ENCODE assay signal across 10 cellular contexts in the genomic region with DNA sequence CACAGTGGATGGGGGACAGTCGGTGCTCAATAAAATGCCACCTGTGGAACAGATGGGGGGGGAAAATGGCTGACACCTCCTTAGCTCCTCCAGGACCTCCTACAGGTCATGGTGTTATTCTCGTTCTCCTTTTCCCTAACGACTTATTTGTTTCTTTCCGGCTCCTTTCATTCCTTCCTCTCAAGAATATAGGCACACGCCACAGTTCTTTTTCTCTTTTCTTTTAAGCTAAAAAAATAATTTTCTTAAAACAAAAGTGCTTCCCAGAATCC. TPM values are rescaled to one million over a fixed set of nuclear protein-coding genes. Genes with fewer than 3 reads are reported as not detected.
DNase-seq lines count a peak whose midpoint lies in the region; ATAC-seq, FAIRE-seq and TF ChIP-seq lines count a peak whose summit lies in the region.
"Had no signal": no experiment of that assay in that cellular context is flagged by ENCODE, and none has a peak within 500 bp of the region (broad histone marks: within the 10 kb centered on the region; RNA-seq: fewer than 3 reads in every experiment).

No MANE protein-coding gene starts in this region.

- no peak overlapping the region for H3K9ac ChIP-seq in GM23248

- CTCF ChIA-PET in PC-9 (lab: Charles Lee), result no interaction called here

- intact Hi-C loops in PC-9 (cut with micrococcal nuclease; ENCODE audit: unreplicated experiment) (loop anchor here (2.0 kb wide), 1 partner anchor 41 kb away; a partner anchor contains a TSS), sigmoid colon (cut with DNase I) (loop anchor here (2.0 to 10.0 kb wide), 4 partner anchors 41 to 575 kb away; a partner anchor contains a TSS)

- no peaks in the 10 kb centered on the region for H3K9me2 ChIP-seq in GM23248 (ENCODE audit: insufficient read depth)
- H3K9me2 ChIP-seq in PC-9 (ENCODE audit: insufficient read depth), result no peaks in the 10 kb centered on the region

- WGBS in GM23248 (ENCODE audit: low coverage in 1 of 2, low lambda C conversion rate in 2 of 2, missing lambda C conversion rate in 2 of 2), 2 experiments, result 85 to 87% methylated on average over 5 of the region's 5 CpGs
- WGBS in esophagus, 2 donors, result 79 to 87% methylated on average over 5 of the region's 5 CpGs
- WGBS in sigmoid colon, 2 donors, result 67 to 79% methylated on average over 5 of the region's 5 CpGs

- H3K27ac ChIP-seq in GM23248, result no peak overlapping the region
- no peak overlapping the region for H3K27ac ChIP-seq in PC-9
- peak overlapping the region; percentile 3 to 83 for H3K27ac ChIP-seq in esophagus (ENCODE audit: low read depth in 2 of 2, low read length in 1 of 2)
- peak overlapping the region; percentile 82 to 90 (median 88) for H3K27ac ChIP-seq in sigmoid colon
- H3K27ac ChIP-seq: SK-N-MC had no signal

- TF ChIP-seq POLR2A in sigmoid colon (IDR thresholded peaks at IDR 0.05), result no peak
- TF ChIP-seq POLR2A in GM18505 (IDR thresholded peaks at IDR 0.05; ENCODE audit: borderline replicate concordance, extremely low read depth, insufficient read depth, insufficient read length), result no peak

- BruUV-seq in PC-9 (replicated peaks; lab: Mats Ljungman, UMichigan), result no TSS peak

- no peaks in the 10 kb centered on the region for H4K20me1 ChIP-seq in GM23248 (ENCODE audit: insufficient read depth)
- no peaks in the 10 kb centered on the region for H4K20me1 ChIP-seq in PC-9 (ENCODE audit: insufficient read depth)

- TF ChIP-seq EP300 in sigmoid colon (IDR thresholded peaks at IDR 0.05), result no peak

- H2AFZ ChIP-seq in GM23248 (0 out of 2 replicates have a peak overlapping the region, but pooled peaks have one; percentile 98), PC-9 (no peak overlapping the region)

- H3F3A ChIP-seq in GM23248 (ENCODE audit: insufficient read depth), result no peaks in the 10 kb centered on the region
- no peaks in the 10 kb centered on the region for H3F3A ChIP-seq in PC-9 (ENCODE audit: insufficient read depth, low read depth)

- H3K36me3 ChIP-seq in GM23248 (ENCODE audit: low read depth), result no peaks in the 10 kb centered on the region
- no peaks in the 10 kb centered on the region for H3K36me3 ChIP-seq in PC-9 (ENCODE audit: low read depth)
- H3K36me3 ChIP-seq in esophagus (ENCODE audit: control insufficient read depth in 2 of 2, insufficient read depth in 2 of 2, low read length in 1 of 2), result no peaks in the 10 kb centered on the region
- H3K36me3 ChIP-seq in sigmoid colon, result no peaks in the 10 kb centered on the region

- H3K4me2 ChIP-seq in GM23248 (ENCODE audit: unreplicated experiment) (no peak overlapping the region), PC-9 (peak overlapping the region; percentile 99; the same call in 1 of the 2 replicates)

- in situ Hi-C loops in GM23248 (cut with MboI), result no loop called here

- no peaks in the 10 kb centered on the region for H3K79me2 ChIP-seq in GM23248 (ENCODE audit: insufficient read depth)
- no peaks in the 10 kb centered on the region for H3K79me2 ChIP-seq in PC-9 (ENCODE audit: low read depth)

- no peak for FAIRE-seq in RCC 7860 (lab: Jason Lieb, UNC)

- H3K9me3 ChIP-seq in GM23248 (ENCODE audit: low read depth), result no peaks in the 10 kb centered on the region
- H3K9me3 ChIP-seq in PC-9 (ENCODE audit: insufficient read depth, low read depth), result no peaks in the 10 kb centered on the region
- no peaks in the 10 kb centered on the region for H3K9me3 ChIP-seq in esophagus (ENCODE audit: control insufficient read depth in 2 of 2, insufficient read depth in 1 of 2, low read depth in 1 of 2, low read length in 1 of 2)
- no peaks in the 10 kb centered on the region for H3K9me3 ChIP-seq in sigmoid colon

- TF ChIP-seq CTCF in PC-9 (conservative IDR thresholded peaks at IDR 0.05) (no peak), sigmoid colon (IDR thresholded peaks at IDR 0.05) (no peak)

- POLR2A ChIA-PET in PC-9 (lab: Charles Lee; ENCODE audit: unreplicated experiment), result no interaction called here

- H3K4me1 ChIP-seq in GM23248 (ENCODE audit: insufficient read depth) (no peaks in the 10 kb centered on the region), PC-9 (replicated peaks; ENCODE audit: insufficient read depth) (no peaks in the 10 kb centered on the region), esophagus (ENCODE audit: control insufficient read depth in 2 of 2, insufficient read depth in 2 of 2, low read length in 1 of 2) (peaks cover 0 to 9% of the 10 kb centered on the region in 2 donors), sigmoid colon (peaks cover 0 to 21% (median 17%) of the 10 kb centered on the region in 4 donors)

- H3K4me3 ChIP-seq in GM23248 (no peak overlapping the region), PC-9 (no peak overlapping the region), esophagus (ENCODE audit: low read depth in 1 of 2, low read length in 2 of 2) (peak overlapping the region in 1 of 2 donors; percentile 70), sigmoid colon (no peak overlapping the region)

- H3K27me3 ChIP-seq in GM23248 (replicated peaks; ENCODE audit: insufficient read depth) (no peaks in the 10 kb centered on the region), PC-9 (ENCODE audit: insufficient read depth, low read depth) (no peaks in the 10 kb centered on the region), esophagus (ENCODE audit: control insufficient read depth in 1 of 2, insufficient read depth in 2 of 2, low read length in 2 of 2) (no peaks in the 10 kb centered on the region), sigmoid colon (no peaks in the 10 kb centered on the region)

- ATAC-seq in GM19467 (IDR thresholded peaks at IDR 0.05; ENCODE audit: unreplicated experiment), result no peak
- no peak for ATAC-seq in GM18505 (IDR thresholded peaks at IDR 0.05; ENCODE audit: unreplicated experiment)

- DNase-seq in GM23248 (no peak), PC-9 (no peak), sigmoid colon (no peak), CD1c-positive myeloid dendritic cell (ENCODE audit: extremely low spot score) (no peak), RCC 7860 (ENCODE audit: low spot score) (no peak)
- DNase-seq: NCI-H1694 treated with DMSO at 0.1 percent for 48 hours had no signal

RNA-seq across cellular contexts. Expression of a gene that starts 1.4 kb away (rescaled TPM):
- 23.5 and 34.4 TPM in 2 replicates for total RNA-seq in GM23248 (2014; rRNA removed; shearing (Covaris generic))
- polyA plus RNA-seq in GM23248 (2016; fragmentation: Nextera tagmentation; extraction: Ambion mirVana), result 26.8 and 28.9 TPM in 2 replicates
- 16.3 and 20.1 TPM in 2 replicates for total RNA-seq in PC-9 (2021)
- polyA plus RNA-seq in esophagus, result 10 to 100 TPM; 19.7 to 26.8 TPM
- total RNA-seq in sigmoid colon, result 10 to 100 TPM; 41.0 to 53.1 (median 42.5) TPM
- 10 to 100 TPM; 35.4 to 83.9 (median 43.9) TPM for polyA plus RNA-seq in sigmoid colon

RNA-seq across cellular contexts. Expression of a gene that starts 41.5 kb away (rescaled TPM):
- total RNA-seq in GM23248 (2014; rRNA removed; shearing (Covaris generic)), result 16.4 and 26.1 TPM in 2 replicates
- 20.5 and 25.2 TPM in 2 replicates for polyA plus RNA-seq in GM23248 (2016; fragmentation: Nextera tagmentation; extraction: Ambion mirVana)
- total RNA-seq in PC-9 (2021), result 18.1 and 19.7 TPM in 2 replicates
- polyA plus RNA-seq in esophagus, result 1 to 10 TPM; 6.1 to 6.9 TPM
- total RNA-seq in sigmoid colon, result 10 to 100 TPM; 12.8 to 18.0 (median 15.2) TPM
- polyA plus RNA-seq in sigmoid colon, result 10 to 100 TPM in 2 of 3 donors, 1 to 10 TPM in 1; 6.6 to 19.7 (median 13.7) TPM

Comparison
In these comparisons a context has a peak if more than half of its experiments do, and no peak if none do; other contexts are left out.
1. H3K27ac ChIP-seq: peak in esophagus (2 of 2) and sigmoid colon (4 of 4); none in GM23248 (single experiment) and PC-9 (single experiment).